In genomic region chr13:91470084-91470621, GRCh38 we compare ENCODE assay signal across 31 cellular contexts.
"Had no signal": no experiment of that assay in that cellular context is flagged by ENCODE, and none has a peak within 500 bp of the region (broad histone marks: within the 10 kb centered on the region; RNA-seq: fewer than 3 reads in every experiment).

No MANE protein-coding gene starts in this region.

- ATAC-seq: activated naive CD4-positive, alpha-beta T cell treated with anti-CD3 and anti-CD28 coated beads, Interleukin-2, amount 50 U/mL, for 72 hours; activated naive CD8-positive, alpha-beta T cell treated with anti-CD3 and anti-CD28 coated beads, Interleukin-2, amount 50 U/mL, for 24 hours; activated T-cell treated with anti-CD3 and anti-CD28 coated beads, Interleukin-2, amount 50 U/mL, for 4 hours; activated T-cell treated with anti-CD3 and anti-CD28 coated beads, Interleukin-2, amount 50 U/mL, for 72 hours; activated T-helper 17 cell treated with anti-CD3 and anti-CD28 coated beads, Interleukin-2, amount 50 U/mL, for 72 hours; body of pancreas had no signal

- H3K27ac ChIP-seq: adrenal gland, ascending aorta, body of pancreas, brain microvascular endothelial cell, breast epithelium, cardiac muscle cell had no signal

- H3K9me3 ChIP-seq: adrenal gland, ascending aorta, body of pancreas, breast epithelium had no signal

- H3K36me3 ChIP-seq: adrenal gland, ascending aorta, brain microvascular endothelial cell, breast epithelium, cardiac muscle cell had no signal

- H3K4me3 ChIP-seq: adrenal gland, ascending aorta, body of pancreas, breast epithelium, cardiac muscle cell had no signal

- H3K27me3 ChIP-seq: adrenal gland, ascending aorta, body of pancreas, brain microvascular endothelial cell, breast epithelium, cardiac muscle cell had no signal

- DNase-seq: activated effector memory CD4-positive, alpha-beta T cell treated with anti-CD3 and anti-CD28 coated beads, Interleukin-2, amount 50 U/mL, for 16 hours; activated effector memory CD4-positive, alpha-beta T cell treated with Interleukin-2 at 50 U/mL for 16 hours; activated gamma-delta T cell; activated gamma-delta T cell treated with Interleukin-2 at 50 U/mL for 16 hours; activated naive CD4-positive, alpha-beta T cell; activated naive CD4-positive, alpha-beta T cell treated with anti-CD3 and anti-CD28 coated beads for 36 hours; activated naive CD4-positive, alpha-beta T cell treated with anti-CD3 and anti-CD28 coated beads, Interleukin-2, amount 10 ng/mL, durations not matched to agents 7 days and 5 days; activated naive CD4-positive, alpha-beta T cell treated with anti-CD3 and anti-CD28 coated beads, Interleukin-2, amount 50 U/mL, for 16 hours; activated naive CD4-positive, alpha-beta T cell treated with Interleukin-2 at 50 U/mL for 16 hours; activated naive CD8-positive, alpha-beta T cell treated with anti-CD3 and anti-CD28 coated beads for 36 hours; activated naive CD8-positive, alpha-beta T cell treated with anti-CD3 and anti-CD28 coated beads, Interleukin-2, amount 10 ng/mL, durations not matched to agents 7 days and 5 days; activated naive CD8-positive, alpha-beta T cell treated with anti-CD3 and anti-CD28 coated beads, Interleukin-2, amount 50 U/mL, for 24 hours; activated T-cell treated with anti-CD3 and anti-CD28 coated beads, Interleukin-2, amount 50 U/mL, for 24 hours; activated T-cell treated with anti-CD3 and anti-CD28 coated beads, Interleukin-2, amount 50 U/mL, for 4 hours; activated T-cell treated with anti-CD3 and anti-CD28 coated beads, Interleukin-2, amount 50 U/mL, for 48 hours; activated T-cell treated with anti-CD3 and anti-CD28 coated beads, Interleukin-2, amount 50 U/mL, for 72 hours; adrenal gland; amniotic stem cell; amygdala; anterior cingulate cortex; aorta; body of pancreas; brain microvascular endothelial cell; caudate nucleus; central memory CD4-positive, alpha-beta T cell; cerebellar nuclear complex had no signal
